1 cellular context compared by ENCODE assay signal in genomic region chr9:89377411-89377810, GRCh38.
TF ChIP-seq lines count a peak whose summit lies in the region.

No MANE protein-coding gene starts in this region.

TF ChIP-seq in GM23338, 12 proteins besides CTCF, POLR2A, EP300 and RAD21 (continued from another document):
- TF ChIP-seq STAT1 (IDR thresholded peaks at IDR 0.05; ENCODE audit: unreplicated experiment) (no peak), ZNF462 (CRISPR knock-in tag; IDR thresholded peaks at IDR 0.05) (no peak), NANOG (IDR thresholded peaks at IDR 0.05; ENCODE audit: borderline replicate concordance) (no peak)
